1 cellular context compared by ENCODE assay signal in genomic region chr7:123682690-123683089, GRCh38.
TF ChIP-seq lines count a peak whose summit lies in the region.

No MANE protein-coding gene starts in this region.

TF ChIP-seq in WTC11, 78 proteins besides CTCF, POLR2A, EP300 and RAD21 (continued from another document):
- TF ChIP-seq AFF4 (CRISPR knock-in tag; IDR thresholded peaks at IDR 0.05; ENCODE audit: borderline replicate concordance) (no peak), ZNF396 (CRISPR knock-in tag; IDR thresholded peaks at IDR 0.05; ENCODE audit: borderline replicate concordance) (no peak), RELA (CRISPR knock-in tag; IDR thresholded peaks at IDR 0.05; ENCODE audit: borderline replicate concordance) (no peak), PRRX2 (CRISPR knock-in tag; IDR thresholded peaks at IDR 0.05) (no peak)
- TF ChIP-seq, protein P1, sequence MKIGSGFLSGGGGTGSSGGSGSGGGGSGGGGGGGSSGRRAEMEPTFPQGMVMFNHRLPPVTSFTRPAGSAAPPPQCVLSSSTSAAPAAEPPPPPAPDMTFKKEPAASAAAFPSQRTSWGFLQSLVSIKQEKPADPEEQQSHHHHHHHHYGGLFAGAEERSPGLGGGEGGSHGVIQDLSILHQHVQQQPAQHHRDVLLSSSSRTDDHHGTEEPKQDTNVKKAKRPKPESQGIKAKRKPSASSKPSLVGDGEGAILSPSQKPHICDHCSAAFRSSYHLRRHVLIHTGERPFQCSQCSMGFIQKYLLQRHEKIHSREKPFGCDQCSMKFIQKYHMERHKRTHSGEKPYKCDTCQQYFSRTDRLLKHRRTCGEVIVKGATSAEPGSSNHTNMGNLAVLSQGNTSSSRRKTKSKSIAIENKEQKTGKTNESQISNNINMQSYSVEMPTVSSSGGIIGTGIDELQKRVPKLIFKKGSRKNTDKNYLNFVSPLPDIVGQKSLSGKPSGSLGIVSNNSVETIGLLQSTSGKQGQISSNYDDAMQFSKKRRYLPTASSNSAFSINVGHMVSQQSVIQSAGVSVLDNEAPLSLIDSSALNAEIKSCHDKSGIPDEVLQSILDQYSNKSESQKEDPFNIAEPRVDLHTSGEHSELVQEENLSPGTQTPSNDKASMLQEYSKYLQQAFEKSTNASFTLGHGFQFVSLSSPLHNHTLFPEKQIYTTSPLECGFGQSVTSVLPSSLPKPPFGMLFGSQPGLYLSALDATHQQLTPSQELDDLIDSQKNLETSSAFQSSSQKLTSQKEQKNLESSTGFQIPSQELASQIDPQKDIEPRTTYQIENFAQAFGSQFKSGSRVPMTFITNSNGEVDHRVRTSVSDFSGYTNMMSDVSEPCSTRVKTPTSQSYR (CRISPR knock-in tag; IDR thresholded peaks at IDR 0.05), result no peak
- TF ChIP-seq, protein P2, sequence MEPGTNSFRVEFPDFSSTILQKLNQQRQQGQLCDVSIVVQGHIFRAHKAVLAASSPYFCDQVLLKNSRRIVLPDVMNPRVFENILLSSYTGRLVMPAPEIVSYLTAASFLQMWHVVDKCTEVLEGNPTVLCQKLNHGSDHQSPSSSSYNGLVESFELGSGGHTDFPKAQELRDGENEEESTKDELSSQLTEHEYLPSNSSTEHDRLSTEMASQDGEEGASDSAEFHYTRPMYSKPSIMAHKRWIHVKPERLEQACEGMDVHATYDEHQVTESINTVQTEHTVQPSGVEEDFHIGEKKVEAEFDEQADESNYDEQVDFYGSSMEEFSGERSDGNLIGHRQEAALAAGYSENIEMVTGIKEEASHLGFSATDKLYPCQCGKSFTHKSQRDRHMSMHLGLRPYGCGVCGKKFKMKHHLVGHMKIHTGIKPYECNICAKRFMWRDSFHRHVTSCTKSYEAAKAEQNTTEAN (CRISPR knock-in tag; IDR thresholded peaks at IDR 0.05), result no peak
TF ChIP-seq in WTC11: peak in this region for 0.
